In genomic region chr19:3304871-3305423, GRCh38 we compare ENCODE assay signal across 8 cellular contexts.
A peak's percentile ranks its signal among the peaks of the same experiment; 100 is the strongest.
DNase-seq lines count a peak whose midpoint lies in the region; ATAC-seq and TF ChIP-seq lines count a peak whose summit lies in the region.

No MANE protein-coding gene starts in this region.

- H3K4me1 Mint-ChIP-seq in nephron, result no peaks in the 10 kb centered on the region

- H3K27ac ChIP-seq in C4-2B (no peak overlapping the region), HEK293 (ENCODE audit: extremely low read depth, low read depth, low read length) (no peak overlapping the region), OCI-LY1 (ENCODE audit: low read depth, low read length, poor library complexity, severe bottlenecking) (no peak overlapping the region)

- no peaks in the 10 kb centered on the region for H3F3A ChIP-seq in OCI-LY1 (ENCODE audit: insufficient read depth, low read length)

- H3K4me1 ChIP-seq in HEK293 (ENCODE audit: control insufficient read depth, insufficient read depth, low read length) (no peaks in the 10 kb centered on the region), OCI-LY1 (ENCODE audit: insufficient read depth, low read length, severe bottlenecking) (no peaks in the 10 kb centered on the region)

- peaks cover 5% of the 10 kb centered on the region; the same call in 1 of the 2 replicates for H3K27me3 ChIP-seq in OCI-LY1 (ENCODE audit: insufficient read depth, low read length)

- no peak overlapping the region for H2AFZ ChIP-seq in OCI-LY1 (ENCODE audit: low read length)

- POLR2A ChIA-PET in HEK293 (lab: Yijun Ruan, JAX), result interaction anchor here (1.0 to 1.5 kb wide), 2 partner anchors 15 to 29 kb away, joined by 5 read pairs; no protein-coding TSS in a partner anchor

- H3K9ac ChIP-seq in OCI-LY1 (ENCODE audit: low read length), result no peak overlapping the region

- no peaks in the 10 kb centered on the region for H3K9me3 Mint-ChIP-seq in nephron

- no peak overlapping the region for H3K4me3 Mint-ChIP-seq in nephron

- H3K36me3 ChIP-seq in HEK293 (ENCODE audit: control insufficient read depth in 2 of 2, insufficient read depth in 1 of 2, low read length in 2 of 2), result no peaks in the 10 kb centered on the region
- H3K36me3 ChIP-seq in OCI-LY1 (ENCODE audit: insufficient read depth, low read length), result no peaks in the 10 kb centered on the region; the same call in 1 of the 2 replicates

- TF ChIP-seq CTCF in C4-2B (conservative IDR thresholded peaks at IDR 0.05) (peak; percentile 96), HEK293 (tag by site-specific recombination; IDR thresholded peaks at IDR 0.05) (peak; percentile 71; the same call in 1 of the 2 replicates), OCI-LY1 (IDR thresholded peaks at IDR 0.05; ENCODE audit: low read length) (peak; percentile 65), nephron (IDR thresholded peaks at IDR 0.05; ENCODE audit: unreplicated experiment in 3 of 3) (peak; percentile 82 to 87 (median 83))

- no peaks in the 10 kb centered on the region for H3K36me3 Mint-ChIP-seq in nephron (ENCODE audit: low read depth)

- CTCF ChIA-PET in HEK293 (lab: Yijun Ruan, JAX), result interaction anchor here (0.7 to 8.3 kb wide), 25 partner anchors 9 to 1337 kb away, joined by 3 to 72 read pairs (median 4); partner anchors contain the start of genes DOHH and SMIM44

- H4K20me1 ChIP-seq in OCI-LY1 (ENCODE audit: insufficient read depth, low read length), result no peaks in the 10 kb centered on the region

- no peak overlapping the region for H3K4me3 ChIP-seq in HEK293 (ENCODE audit: low read depth, low read length)
- H3K4me3 ChIP-seq in OCI-LY1 (ENCODE audit: low read depth, low read length, poor library complexity, severe bottlenecking), result no peak overlapping the region

- H3K27ac Mint-ChIP-seq in nephron, result no peak overlapping the region

- peaks cover 46% of the 10 kb centered on the region for H3K27me3 Mint-ChIP-seq in nephron (ENCODE audit: low read depth)

- no peaks in the 10 kb centered on the region for H3K9me3 ChIP-seq in HEK293 (ENCODE audit: control insufficient read depth, insufficient read depth, low read depth, low read length)
- 0 out of 2 replicates have a peak, but pooled peaks cover 4% of the 10 kb centered on the region for H3K9me3 ChIP-seq in OCI-LY1 (ENCODE audit: low read length)

- DNase-seq in activated T-cell treated with anti-CD3 and anti-CD28 coated beads for 48 hours (ENCODE audit: low read depth) (peak; percentile 67), fibroblast of gingiva (ENCODE audit: low read depth) (peak; percentile 47)
- DNase-seq in stimulated activated naive CD4-positive, alpha-beta T cell (lab: John Stamatoyannopoulos, UW), result peak; percentile 52 to 83 (median 68)

- ATAC-seq in GM19455 (IDR thresholded peaks at IDR 0.05; ENCODE audit: unreplicated experiment), result no peak

- no peaks in the 10 kb centered on the region for H3K9me2 ChIP-seq in OCI-LY1 (ENCODE audit: low read depth, low read length)

- no peak overlapping the region for H3K4me2 ChIP-seq in OCI-LY1 (ENCODE audit: low read length)

- H3K79me2 ChIP-seq in OCI-LY1 (ENCODE audit: insufficient read depth, low read length), result no peaks in the 10 kb centered on the region

TF ChIP-seq in HEK293, 187 proteins besides CTCF, POLR2A, EP300 and RAD21 (continues in another document):
- TF ChIP-seq PRDM6 (tag by site-specific recombination; IDR thresholded peaks at IDR 0.05), result no peak
- no peak for TF ChIP-seq ZNF157 (tag by site-specific recombination; IDR thresholded peaks at IDR 0.05)
- TF ChIP-seq HOXA7 (CRISPR knock-in tag; IDR thresholded peaks at IDR 0.05; ENCODE audit: borderline replicate concordance), result no peak
- TF ChIP-seq ZNF155 (tag by site-specific recombination; IDR thresholded peaks at IDR 0.05), result no peak
- TF ChIP-seq ZNF677 (tag by site-specific recombination; IDR thresholded peaks at IDR 0.05), result no peak
- TF ChIP-seq ZNF580 (tag by site-specific recombination; IDR thresholded peaks at IDR 0.05), result peak; percentile 39; the same call in 1 of the 2 replicates
- no peak for TF ChIP-seq ZSCAN30 (tag by site-specific recombination; IDR thresholded peaks at IDR 0.05)
- no peak for TF ChIP-seq ZBTB7A (tag by site-specific recombination; IDR thresholded peaks at IDR 0.05; ENCODE audit: low read depth)
- no peak for TF ChIP-seq ZNF518A (tag by site-specific recombination; conservative IDR thresholded peaks at IDR 0.05; ENCODE audit: low read depth)
- no peak for TF ChIP-seq ZNF311 (tag by site-specific recombination; IDR thresholded peaks at IDR 0.05; ENCODE audit: borderline replicate concordance)
- TF ChIP-seq ZBTB44 (tag by site-specific recombination; IDR thresholded peaks at IDR 0.05), result no peak
- TF ChIP-seq ZNF423 (tag by site-specific recombination; IDR thresholded peaks at IDR 0.05), result no peak
- no peak for TF ChIP-seq ZFP41 (tag by site-specific recombination; IDR thresholded peaks at IDR 0.05; ENCODE audit: borderline replicate concordance)
- TF ChIP-seq ZNF26 (tag by site-specific recombination; IDR thresholded peaks at IDR 0.05), result no peak
